8 cellular contexts compared by ENCODE assay signal in genomic region chr10:121927841-121928527, GRCh38. TPM values are rescaled to one million over a fixed set of nuclear protein-coding genes. Genes with fewer than 3 reads are reported as not detected.
A peak's percentile ranks its signal among the peaks of the same experiment; 100 is the strongest.
DNase-seq lines count a peak whose midpoint lies in the region; TF ChIP-seq lines count a peak whose summit lies in the region.

Gene ATE1, minus strand, starts transcription at chr10:121928031. Its CDS starts 82 bp downstream, at chr10:121927949.

- no peak within 1 kb of the TSS for H4K8ac ChIP-seq in mesendoderm (ENCODE audit: low read depth, low read length)

- peaks cover 6% of the 10 kb centered on the region for H3K36me3 ChIP-seq in NT2/D1 (ENCODE audit: insufficient read depth, insufficient read length, low read length)
- H3K36me3 ChIP-seq in endocrine pancreas (ENCODE audit: control insufficient read depth, insufficient read depth, low read length), result no peaks in the 10 kb centered on the region
- no peaks in the 10 kb centered on the region for H3K36me3 ChIP-seq in mesendoderm (ENCODE audit: control insufficient read depth, insufficient read depth, low read length)

- peak within 1 kb of the TSS; percentile 74 for H3K4ac ChIP-seq in mesendoderm (ENCODE audit: low read depth, low read length)

- no peaks in the 10 kb centered on the region for H3K4me1 ChIP-seq in NT2/D1 (ENCODE audit: insufficient read depth, insufficient read length)
- peaks cover 7% of the 10 kb centered on the region for H3K4me1 ChIP-seq in endocrine pancreas (ENCODE audit: control insufficient read depth, insufficient read depth, low read length)
- no peaks in the 10 kb centered on the region for H3K4me1 ChIP-seq in mesendoderm (ENCODE audit: control insufficient read depth, low read depth, low read length)

- H3K4me2 ChIP-seq in mesendoderm (ENCODE audit: low read length), result peak within 1 kb of the TSS; percentile 79

- H2BK120ac ChIP-seq in mesendoderm (ENCODE audit: low read depth, low read length), result no peak within 1 kb of the TSS

- no peak within 1 kb of the TSS for H2AK5ac ChIP-seq in mesendoderm (ENCODE audit: low read length)

- no peaks in the 10 kb centered on the region for H3K27me3 ChIP-seq in NT2/D1 (ENCODE audit: insufficient read depth, insufficient read length)
- no peaks in the 10 kb centered on the region for H3K27me3 ChIP-seq in endocrine pancreas (ENCODE audit: control insufficient read depth, insufficient read depth, low read length)
- no peaks in the 10 kb centered on the region for H3K27me3 ChIP-seq in mesendoderm (ENCODE audit: insufficient read depth, low read length, poor library complexity)

- no CpG with 5 or more reads among the region's 87 CpGs for WGBS in mesendoderm (ENCODE audit: extremely low coverage, insufficient coverage, low lambda C conversion rate)

- H3K27ac ChIP-seq in mesendoderm (ENCODE audit: low read depth, low read length), result peak within 1 kb of the TSS; percentile 97

- peaks cover 3% of the 10 kb centered on the region for H3K79me1 ChIP-seq in mesendoderm (ENCODE audit: low read length)

- H3K56ac ChIP-seq in mesendoderm (ENCODE audit: low read length), result peak within 1 kb of the TSS; percentile 97

- peaks cover 16% of the 10 kb centered on the region for H3K79me2 ChIP-seq in mesendoderm (ENCODE audit: control insufficient read depth, insufficient read depth, low read length)

- H3K9me3 ChIP-seq in NT2/D1 (ENCODE audit: insufficient read depth, low read length) (no peaks in the 10 kb centered on the region), endocrine pancreas (ENCODE audit: control insufficient read depth, low read length) (no peaks in the 10 kb centered on the region)

- H3K18ac ChIP-seq in mesendoderm (ENCODE audit: low read length), result peak within 1 kb of the TSS; percentile 94

- H3K4me3 ChIP-seq in NT2/D1 (ENCODE audit: insufficient read length, low read depth) (peak within 1 kb of the TSS; percentile 82), endocrine pancreas (ENCODE audit: control insufficient read depth, insufficient read depth, low read length) (peak within 1 kb of the TSS; percentile 97), mesendoderm (ENCODE audit: low read length) (peak within 1 kb of the TSS; percentile 92)

- H4K5ac ChIP-seq in mesendoderm (ENCODE audit: low read length), result no peak within 1 kb of the TSS

- H3K9ac ChIP-seq in NT2/D1 (ENCODE audit: insufficient read length, low read depth) (peak within 1 kb of the TSS; percentile 94), endocrine pancreas (ENCODE audit: control insufficient read depth, insufficient read depth, low read length) (peak within 1 kb of the TSS; percentile 95), mesendoderm (ENCODE audit: low read length) (peak within 1 kb of the TSS; percentile 95)

- peak within 1 kb of the TSS; percentile 82 for H2BK5ac ChIP-seq in mesendoderm (ENCODE audit: low read length)

- TF ChIP-seq CTCF in GM20000 (IDR thresholded peaks at IDR 0.05; ENCODE audit: extremely low read depth, missing control alignments), result no peak

- no peak within 1 kb of the TSS for H2BK15ac ChIP-seq in mesendoderm (replicated peaks; ENCODE audit: low read depth)

- H3K23ac ChIP-seq in mesendoderm (ENCODE audit: low read length), result peak within 1 kb of the TSS; percentile 99

- DNase-seq in COLO829 (ENCODE audit: low spot score), result peak; percentile 63
- DNase-seq in GM20000 (ENCODE audit: low spot score), result peak; percentile 96
- DNase-seq in HT-29 (ENCODE audit: low spot score), result peak; percentile 88
- peak; percentile 88 for DNase-seq in NT2/D1 (ENCODE audit: low read depth, low spot score)
- DNase-seq in activated CD8-positive, alpha-beta memory T cell treated with anti-CD3 and anti-CD28 coated beads, Interleukin-2, amount 50 U/mL, for 1 hour (ENCODE audit: extremely low read depth), result peak; percentile 30
- DNase-seq in mesendoderm, result peak; percentile 97
- peak; percentile 72 for DNase-seq in stimulated activated CD8-positive, alpha-beta memory T cell treated with anti-CD3 and anti-CD28 coated beads, Interleukin-12 subunit alpha, Interleukin-12 subunit beta, amount 100 ng/mL, for 4 hours (ENCODE audit: low read depth)

RNA-seq across cellular contexts. Expression of gene ATE1, which starts in this region (rescaled TPM):
- 16.5 and 17.4 TPM in 2 replicates for total RNA-seq in HT-29 (2014; rRNA removed; shearing (Covaris generic))
- polyA plus RNA-seq in mesendoderm (2013, experiment 1 of 2), result 14.5 TPM
- 14.4 TPM for polyA plus RNA-seq in mesendoderm (2013, experiment 2 of 2)

Comparison
In these comparisons a context has a peak if more than half of its experiments do, and no peak if none do; other contexts are left out.
1. Peak in every context shown above with its lines: DNase-seq, H3K4me3 ChIP-seq and H3K27ac ChIP-seq.
2. DNase-seq: peak in every context shown above with its lines; median percentile 97 in mesendoderm; 96 in GM20000; 88 in HT-29; 88 in NT2/D1; 72 in stimulated activated CD8-positive, alpha-beta memory T cell treated with anti-CD3 and anti-CD28 coated beads, Interleukin-12 subunit alpha, Interleukin-12 subunit beta, amount 100 ng/mL, for 4 hours; 63 in COLO829; 30 in activated CD8-positive, alpha-beta memory T cell treated with anti-CD3 and anti-CD28 coated beads, Interleukin-2, amount 50 U/mL, for 1 hour.